8 cellular contexts compared by ENCODE assay signal in the genomic region with DNA sequence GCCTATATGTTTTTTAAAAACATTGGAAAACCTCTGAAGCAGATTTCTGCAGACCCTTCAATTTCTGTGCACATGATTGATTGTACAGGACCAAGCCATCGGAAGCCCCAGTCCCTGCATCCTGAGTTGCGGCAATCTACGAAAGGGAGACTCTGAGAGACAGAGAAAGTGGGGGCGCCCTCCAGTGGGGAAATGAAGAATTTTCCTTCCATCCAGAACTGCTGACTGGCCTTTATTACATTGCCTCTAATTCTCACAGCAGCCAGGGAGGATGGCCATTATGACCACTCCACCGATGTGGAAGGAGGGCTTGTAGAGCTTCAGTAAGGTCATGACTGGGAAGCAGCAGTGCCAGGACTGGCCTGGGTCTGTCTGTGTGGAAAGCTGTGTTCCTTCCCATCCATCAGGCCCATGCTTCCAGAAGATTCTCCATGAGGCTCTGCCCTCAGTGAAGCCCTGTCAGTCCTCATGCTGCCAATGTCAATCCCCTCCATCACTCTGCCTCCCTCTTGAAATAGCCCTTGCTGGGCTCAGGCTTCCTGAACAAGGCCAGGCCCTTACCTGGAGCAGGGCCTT.
DNase-seq lines count a peak whose midpoint lies in the region; ATAC-seq and FAIRE-seq lines count a peak whose summit lies in the region.

No MANE protein-coding gene starts in this region.

- H3K27me3 Mint-ChIP-seq in T-helper 2 cell treated with Interferon-gamma antibody and Interleukin-4, amounts not matched to agents 5 μg/mL and 100 μg/mL, for 36 hours (ENCODE audit: low read depth) = peaks cover 42% of the 10 kb centered on the region

- H3K27ac Mint-ChIP-seq in T-helper 2 cell treated with Interferon-gamma antibody and Interleukin-4, amounts not matched to agents 5 μg/mL and 100 μg/mL, for 36 hours = no peak overlapping the region

- peak; percentile 27 for FAIRE-seq in A204.1 (lab: Jason Lieb, UNC)

- H3K4me1 Mint-ChIP-seq in T-helper 2 cell treated with Interferon-gamma antibody and Interleukin-4, amounts not matched to agents 5 μg/mL and 100 μg/mL, for 36 hours (ENCODE audit: low read depth) = peaks cover 2% of the 10 kb centered on the region

- DNase-seq in NAMALWA (ENCODE audit: low spot score) = peak; percentile 79
- peak; percentile 54 for DNase-seq in T-helper 2 cell treated with Interferon-gamma antibody and Interleukin-4, amounts not matched to agents 5 μg/mL and 100 μg/mL, for 36 hours (ENCODE audit: low spot score)
- DNase-seq in amygdala (lab: John Stamatoyannopoulos, UW) = peak in 33 of 56 donors; percentile 15 to 82 (median 36)
- DNase-seq in hypothalamus (lab: John Stamatoyannopoulos, UW) = peak in 36 of 51 donors; percentile 9 to 75 (median 26)
- peak; percentile 22 to 33 for DNase-seq in stimulated activated CD4-positive, alpha-beta T cell treated with anti-CD3 and anti-CD28 coated beads, Interleukin-15, amount 100 ng/mL, for 1 hour (ENCODE audit: low read depth in 1 of 2, low spot score in 1 of 2)

- no peak overlapping the region for H3K4me3 Mint-ChIP-seq in T-helper 2 cell treated with Interferon-gamma antibody and Interleukin-4, amounts not matched to agents 5 μg/mL and 100 μg/mL, for 36 hours

- ATAC-seq in GM18502 (IDR thresholded peaks at IDR 0.05; ENCODE audit: poor library complexity, unreplicated experiment) (peak; percentile 75), GM19467 (IDR thresholded peaks at IDR 0.05; ENCODE audit: unreplicated experiment) (no peak)

- H3K36me3 Mint-ChIP-seq in T-helper 2 cell treated with Interferon-gamma antibody and Interleukin-4, amounts not matched to agents 5 μg/mL and 100 μg/mL, for 36 hours (ENCODE audit: low read depth) = no peaks in the 10 kb centered on the region

- no peaks in the 10 kb centered on the region for H3K9me3 Mint-ChIP-seq in T-helper 2 cell treated with Interferon-gamma antibody and Interleukin-4, amounts not matched to agents 5 μg/mL and 100 μg/mL, for 36 hours

Comparison
In these comparisons a context has a peak if more than half of its experiments do, and no peak if none do; other contexts are left out.
1. DNase-seq: peak in every context shown above with its lines; median percentile 79 in NAMALWA; 54 in T-helper 2 cell treated with Interferon-gamma antibody and Interleukin-4, amounts not matched to agents 5 μg/mL and 100 μg/mL, for 36 hours; 36 in amygdala; 28 in stimulated activated CD4-positive, alpha-beta T cell treated with anti-CD3 and anti-CD28 coated beads, Interleukin-15, amount 100 ng/mL, for 1 hour; 26 in hypothalamus.